Comparison of ENCODE assay signal across 8 cellular contexts in genomic region chr15:67091073-67091965, GRCh38. TPM values are rescaled to one million over a fixed set of nuclear protein-coding genes. Genes with fewer than 3 reads are reported as not detected.
DNase-seq lines count a peak whose midpoint lies in the region; ATAC-seq and TF ChIP-seq lines count a peak whose summit lies in the region.

No MANE protein-coding gene starts in this region.

- H3K4me1 ChIP-seq in esophagus muscularis mucosa, result peaks cover 67 to 86% (median 79%) of the 10 kb centered on the region in 4 donors

- H3K9me3 ChIP-seq in esophagus muscularis mucosa, result no peaks in the 10 kb centered on the region

- 46% methylated on average over 14 of the region's 14 CpGs for WGBS in esophagus muscularis mucosa

- no peak for TF ChIP-seq POLR2A in esophagus muscularis mucosa (IDR thresholded peaks at IDR 0.05; ENCODE audit: low read depth)

- no peak for TF ChIP-seq EP300 in esophagus muscularis mucosa (IDR thresholded peaks at IDR 0.05)

- peak; percentile 87 for DNase-seq in HCEC 1CT
- DNase-seq in MV-4-11 (lab: John Stamatoyannopoulos, UW), result peak; percentile 97
- peak; percentile 46 to 52 for DNase-seq in activated CD4-positive, alpha-beta T cell treated with anti-CD3 and anti-CD28 coated beads, Interleukin-2, amount 50 U/mL, for 4 hours
- DNase-seq in esophagus muscularis mucosa (ENCODE audit: extremely low spot score), result no peak
- peak; percentile 89 for DNase-seq in posterior vena cava (ENCODE audit: low spot score)
- no peak for DNase-seq in NCI-H2171 treated with DMSO at 0.1 percent for 48 hours (lab: John Stamatoyannopoulos, UW)

- ATAC-seq in GM21360 (IDR thresholded peaks at IDR 0.05; ENCODE audit: unreplicated experiment), result no peak

- H3K4me3 ChIP-seq in GM08714 (ENCODE audit: low read length) (peak overlapping the region; percentile 14; the same call in 1 of the 2 replicates), esophagus muscularis mucosa (no peak overlapping the region)

- H3K27me3 ChIP-seq in esophagus muscularis mucosa, result no peaks in the 10 kb centered on the region

- intact Hi-C loops in esophagus muscularis mucosa (cut with DNase I), result no loop called here
- intact Hi-C loops in posterior vena cava (cut with DNase I), result no loop called here

- peaks cover 0 to 21% (median 11%) of the 10 kb centered on the region in 4 donors for H3K36me3 ChIP-seq in esophagus muscularis mucosa

- no peak for TF ChIP-seq CTCF in esophagus muscularis mucosa (IDR thresholded peaks at IDR 0.05)

- H3K27ac ChIP-seq in esophagus muscularis mucosa (replicated peaks in 1 of 4), result peak overlapping the region; percentile 24 to 58 (median 42)

RNA-seq across cellular contexts. Expression of gene SMAD3, which starts 25.9 kb away (rescaled TPM):
- total RNA-seq in esophagus muscularis mucosa (10 to 100 TPM; 21.2 to 32.3 (median 24.2) TPM), posterior vena cava (10 to 100 TPM; 56.3 to 62.7 TPM)

Comparison
In these comparisons a context has a peak if more than half of its experiments do, and no peak if none do; other contexts are left out.
1. DNase-seq: peak in HCEC 1CT (single experiment), MV-4-11 (single experiment), activated CD4-positive, alpha-beta T cell treated with anti-CD3 and anti-CD28 coated beads, Interleukin-2, amount 50 U/mL, for 4 hours (2 of 2) and posterior vena cava (single experiment); none in esophagus muscularis mucosa (single experiment) and NCI-H2171 treated with DMSO at 0.1 percent for 48 hours (single experiment).